ENCODE assay signal across 8 cellular contexts in genomic region chr11:14519692-14520085, GRCh38. TPM values are rescaled to one million over a fixed set of nuclear protein-coding genes. Genes with fewer than 3 reads are reported as not detected.
A peak's percentile ranks its signal among the peaks of the same experiment; 100 is the strongest.
DNase-seq lines count a peak whose midpoint lies in the region; ATAC-seq and TF ChIP-seq lines count a peak whose summit lies in the region.

No MANE protein-coding gene starts in this region.

- peaks cover 4 to 29% (median 6%) of the 10 kb centered on the region in 3 donors for H3K36me3 Mint-ChIP-seq in naive thymus-derived CD8-positive, alpha-beta T cell

- no peak for DNase-seq in heart right ventricle
- DNase-seq in cardiac septum (ENCODE audit: low spot score), result no peak
- peak; percentile 80 for DNase-seq in RKO (ENCODE audit: low spot score)
- DNase-seq in dorsolateral prefrontal cortex, result no peak
- DNase-seq in naive thymus-derived CD8-positive, alpha-beta T cell, result no peak
- no peak for DNase-seq in activated effector memory CD4-positive, alpha-beta T cell treated with Interleukin-2 at 50 U/mL for 16 hours
- DNase-seq in NCI-H2196 (lab: John Stamatoyannopoulos, UW; ENCODE audit: unreplicated experiment), result no peak

- peak overlapping the region; percentile 63 to 98 (median 82) for H3K4me3 ChIP-seq in heart right ventricle
- H3K4me3 ChIP-seq in dorsolateral prefrontal cortex, result peak overlapping the region; percentile 67 to 99 (median 92)

- POLR2A ChIA-PET in naive thymus-derived CD8-positive, alpha-beta T cell (lab: Charles Lee), result interaction anchor here (0.8 to 2.6 kb wide), 8 partner anchors 12 to 387 kb away, joined by 3 to 20 read pairs (median 6); partner anchors contain the start of genes COPB1, CYP2R1 and PDE3B

- H3K4me3 Mint-ChIP-seq in naive thymus-derived CD8-positive, alpha-beta T cell, result peak overlapping the region; percentile 90 to 99 (median 96)

- H3K27me3 Mint-ChIP-seq in naive thymus-derived CD8-positive, alpha-beta T cell, result no peaks in the 10 kb centered on the region

- peaks cover 11 to 38% (median 28%) of the 10 kb centered on the region in 4 donors for H3K4me1 Mint-ChIP-seq in naive thymus-derived CD8-positive, alpha-beta T cell

- peak overlapping the region; percentile 92 to 98 (median 98) for H3K27ac Mint-ChIP-seq in naive thymus-derived CD8-positive, alpha-beta T cell

- H3K9me3 Mint-ChIP-seq in naive thymus-derived CD8-positive, alpha-beta T cell, result no peaks in the 10 kb centered on the region

- H3K27ac ChIP-seq in heart right ventricle (peak overlapping the region; percentile 66 to 96 (median 92)), dorsolateral prefrontal cortex (peak overlapping the region in 58 of 59 donors; percentile 30 to 96 (median 88))

- H3K36me3 ChIP-seq in heart right ventricle, result peaks cover 0 to 42% (median 23%) of the 10 kb centered on the region in 9 donors

- no peaks in the 10 kb centered on the region for H3K9me3 ChIP-seq in heart right ventricle

- ATAC-seq in heart right ventricle, result peak in 6 of 8 donors; percentile 7 to 68 (median 8)
- ATAC-seq in HG02938 (IDR thresholded peaks at IDR 0.05; ENCODE audit: unreplicated experiment), result peak; percentile 36
- ATAC-seq in naive thymus-derived CD8-positive, alpha-beta T cell, result peak; percentile 34 to 39

- peaks cover 0 to 31% (median 19%) of the 10 kb centered on the region in 9 donors for H3K4me1 ChIP-seq in heart right ventricle

- intact Hi-C loops in heart right ventricle (cut with DNase I), result loop anchor here in 5 of 10 donors (2.0 to 10.0 kb wide), 3 partner anchors 373 to 375 kb away; partner anchors contain the start of gene CYP2R1 (in 5 of the 5)
- intact Hi-C loops in cardiac septum (cut with DNase I), result loop anchor here (1.0 kb wide), 1 partner anchor 19 kb away; no protein-coding TSS in a partner anchor
- intact Hi-C loops in dorsolateral prefrontal cortex (cut with DNase I), result loop anchor here (5.0 kb wide), 1 partner anchor 373 kb away; the partner anchor contains the start of gene CYP2R1 (in 2 of the 2)

- TF ChIP-seq CTCF in heart right ventricle (IDR thresholded peaks at IDR 0.05), result no peak
- no peak for TF ChIP-seq CTCF in dorsolateral prefrontal cortex (IDR thresholded peaks at IDR 0.05 in 54 of 56, conservative IDR thresholded peaks at IDR 0.05 in 2 of 56; ENCODE audit: low read depth in 1 of 56, partially characterized antibody in 56 of 56)

- H3K27me3 ChIP-seq in heart right ventricle, result no peaks in the 10 kb centered on the region
- H3K27me3 ChIP-seq in dorsolateral prefrontal cortex, result no peaks in the 10 kb centered on the region

- 0 to 1% methylated on average over 13 of the region's 13 CpGs for WGBS in heart right ventricle, 2 donors

RNA-seq across cellular contexts. Expression of gene PSMA1, which starts 0.5 kb away (rescaled TPM):
- total RNA-seq in heart right ventricle, result 100 to 1,000 TPM; 117 to 147 (median 124) TPM
- polyA plus RNA-seq in heart right ventricle, result 100 to 1,000 TPM; 131 to 150 TPM
- total RNA-seq in cardiac septum, result 136 TPM
- 100 to 1,000 TPM in 48 of 120 experiments, 10 to 100 TPM in 72; 58.7 to 127 (median 94.6) TPM for total RNA-seq in dorsolateral prefrontal cortex
- 100 to 1,000 TPM; 150 to 152 TPM for total RNA-seq in naive thymus-derived CD8-positive, alpha-beta T cell
- 100 to 1,000 TPM; 154 to 159 (median 156) TPM for polyA plus RNA-seq in naive thymus-derived CD8-positive, alpha-beta T cell

RNA-seq across cellular contexts. Expression of gene COPB1, which starts 20.1 kb away (rescaled TPM):
- total RNA-seq in heart right ventricle (10 to 100 TPM; 40.2 to 60.0 (median 47.9) TPM), cardiac septum (61.4 TPM), dorsolateral prefrontal cortex (10 to 100 TPM; 37.4 to 62.0 (median 47.8) TPM)
- polyA plus RNA-seq in heart right ventricle, result 10 to 100 TPM; 28.4 to 49.1 TPM
- 10 to 100 TPM; 78.3 to 79.6 TPM for total RNA-seq in naive thymus-derived CD8-positive, alpha-beta T cell
- polyA plus RNA-seq in naive thymus-derived CD8-positive, alpha-beta T cell, result 10 to 100 TPM; 46.6 to 67.7 (median 64.9) TPM
